8 cellular contexts compared by ENCODE assay signal in the genomic region with DNA sequence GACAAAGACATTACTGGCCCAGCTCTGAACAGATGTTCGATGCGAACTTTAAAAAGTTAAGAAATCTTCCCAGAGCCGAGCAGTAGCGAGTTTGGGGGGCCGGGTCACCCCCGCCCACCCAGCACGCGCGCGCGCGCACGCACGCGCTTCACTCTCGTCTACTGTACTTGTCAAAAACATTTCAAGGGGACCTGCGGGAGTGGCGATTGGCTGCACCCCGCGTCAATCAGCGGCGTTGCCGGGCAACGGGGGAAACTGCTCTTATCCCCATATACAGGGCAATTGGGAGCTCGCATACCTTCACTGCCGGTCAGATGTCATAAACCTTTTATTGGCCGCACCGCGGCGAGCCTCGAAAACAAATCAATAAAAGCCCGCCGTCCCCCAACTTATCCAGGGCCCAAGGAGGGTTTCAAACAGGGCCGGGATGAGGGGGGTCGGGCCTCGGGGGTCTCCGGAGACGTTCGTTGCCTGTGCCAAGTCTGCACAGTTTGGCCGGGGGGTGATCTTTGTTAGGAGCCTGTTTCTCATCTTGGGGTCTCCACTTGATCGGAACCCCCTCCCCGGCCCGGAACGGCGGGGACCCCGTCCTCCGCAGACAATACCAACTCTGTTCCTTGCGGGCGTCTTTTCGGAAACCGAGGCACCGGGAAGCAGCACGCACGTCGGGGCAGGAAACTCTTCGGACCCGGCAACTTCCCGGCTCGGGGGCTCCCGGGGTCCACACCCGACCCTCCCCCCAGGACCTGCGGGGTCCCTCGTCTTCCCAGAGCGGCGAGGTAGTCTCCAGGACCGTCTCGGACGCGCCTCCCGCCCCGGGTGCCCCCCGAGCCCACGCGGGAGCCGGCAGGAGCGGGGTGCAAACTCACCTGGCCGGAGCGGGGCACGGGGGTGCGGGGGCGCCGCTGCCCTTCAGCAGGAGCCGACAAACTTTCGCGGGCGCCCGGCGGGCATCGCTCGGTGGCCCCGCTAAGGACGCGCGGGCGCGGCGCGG. TPM values are rescaled to one million over a fixed set of nuclear protein-coding genes. Genes with fewer than 3 reads are reported as not detected.
A peak's percentile ranks its signal among the peaks of the same experiment; 100 is the strongest.
DNase-seq lines count a peak whose midpoint lies in the region; ATAC-seq and TF ChIP-seq lines count a peak whose summit lies in the region.

No MANE protein-coding gene starts in this region.

- H3K4me3 Mint-ChIP-seq in activated T-helper 17 cell treated with anti-CD3 and anti-CD28 coated beads, Interleukin-2, amount 50 U/mL, for 72 hours, result peak overlapping the region; percentile 97
- peak overlapping the region; percentile 87 to 97 (median 94) for H3K4me3 Mint-ChIP-seq in naive thymus-derived CD4-positive, alpha-beta T cell
- H3K4me3 Mint-ChIP-seq in stimulated activated memory B cell treated with anti-CD40 and anti-IgM and Interleukin-4, amounts not matched to agents 10 μg/mL and 1 μg/mL and 100 μg/mL, for 72 hours, result peak overlapping the region; percentile 84

- H3K4me3 ChIP-seq in KMS-11 (IDR thresholded peaks at IDR 0.05; ENCODE audit: insufficient read depth, low read depth, low read length), result no peak overlapping the region
- peak overlapping the region; percentile 79 for H3K4me3 ChIP-seq in fibroblast of mammary gland (ENCODE audit: control insufficient read depth, low read depth, low read length)
- peak overlapping the region; percentile 83 for H3K4me3 ChIP-seq in naive thymus-derived CD4-positive, alpha-beta T cell (ENCODE audit: low read length)

- no peaks in the 10 kb centered on the region for H3K9me3 ChIP-seq in naive thymus-derived CD4-positive, alpha-beta T cell (ENCODE audit: control insufficient read depth in 2 of 3, low read length in 3 of 3)

- no peak for TF ChIP-seq CTCF in KMS-11 (conservative IDR thresholded peaks at IDR 0.05; ENCODE audit: low read depth, low read length)
- TF ChIP-seq CTCF in fibroblast of mammary gland (conservative IDR thresholded peaks at IDR 0.05; ENCODE audit: control insufficient read depth, insufficient read depth, low read depth, low read length), result no peak

- H3K79me2 ChIP-seq in KMS-11 (ENCODE audit: insufficient read depth, low read depth), result no peaks in the 10 kb centered on the region; the same call in 1 of the 2 replicates

- no peaks in the 10 kb centered on the region for H3K9me3 Mint-ChIP-seq in activated T-helper 17 cell treated with anti-CD3 and anti-CD28 coated beads, Interleukin-2, amount 50 U/mL, for 72 hours
- peaks cover 0 to 1% (median 0%) of the 10 kb centered on the region in 11 donors for H3K9me3 Mint-ChIP-seq in naive thymus-derived CD4-positive, alpha-beta T cell
- H3K9me3 Mint-ChIP-seq in stimulated activated memory B cell treated with anti-CD40 and anti-IgM and Interleukin-4, amounts not matched to agents 10 μg/mL and 1 μg/mL and 100 μg/mL, for 72 hours, result no peaks in the 10 kb centered on the region

- H3K36me3 ChIP-seq in KMS-11 (ENCODE audit: insufficient read depth), result no peaks in the 10 kb centered on the region
- peaks cover 0 to 17% (median 1%) of the 10 kb centered on the region in 3 experiments for H3K36me3 ChIP-seq in naive thymus-derived CD4-positive, alpha-beta T cell (ENCODE audit: control insufficient read depth in 2 of 3, insufficient read depth in 3 of 3, low read length in 3 of 3)

- H3K4me2 ChIP-seq in KMS-11, result peak overlapping the region; percentile 48

- H3K36me3 Mint-ChIP-seq in activated T-helper 17 cell treated with anti-CD3 and anti-CD28 coated beads, Interleukin-2, amount 50 U/mL, for 72 hours (ENCODE audit: low read depth), result peaks cover 31% of the 10 kb centered on the region
- peaks cover 4 to 21% (median 10%) of the 10 kb centered on the region in 5 donors for H3K36me3 Mint-ChIP-seq in naive thymus-derived CD4-positive, alpha-beta T cell
- H3K36me3 Mint-ChIP-seq in stimulated activated memory B cell treated with anti-CD40 and anti-IgM and Interleukin-4, amounts not matched to agents 10 μg/mL and 1 μg/mL and 100 μg/mL, for 72 hours, result peaks cover 40% of the 10 kb centered on the region

- peak overlapping the region; percentile 60 for H3K27ac ChIP-seq in KMS-11
- peak overlapping the region; percentile 76 for H3K27ac ChIP-seq in naive thymus-derived CD4-positive, alpha-beta T cell (ENCODE audit: low read depth, low read length)

- POLR2A ChIA-PET in naive thymus-derived CD4-positive, alpha-beta T cell (lab: Charles Lee), result interaction anchor here (0.6 to 1.3 kb wide), 4 partner anchors 14 to 305 kb away, joined by 3 to 5 read pairs (median 3); no protein-coding TSS in a partner anchor

- peaks cover 26% of the 10 kb centered on the region for H3K4me1 Mint-ChIP-seq in activated T-helper 17 cell treated with anti-CD3 and anti-CD28 coated beads, Interleukin-2, amount 50 U/mL, for 72 hours
- peaks cover 37 to 70% (median 63%) of the 10 kb centered on the region in 7 donors for H3K4me1 Mint-ChIP-seq in naive thymus-derived CD4-positive, alpha-beta T cell
- H3K4me1 Mint-ChIP-seq in stimulated activated memory B cell treated with anti-CD40 and anti-IgM and Interleukin-4, amounts not matched to agents 10 μg/mL and 1 μg/mL and 100 μg/mL, for 72 hours, result peaks cover 56% of the 10 kb centered on the region

- intact Hi-C loops in naive thymus-derived CD4-positive, alpha-beta T cell (cut with micrococcal nuclease), result loop anchor here (1.0 to 10.0 kb wide), 15 partner anchors 51 to 966 kb away; a partner anchor contains a TSS

- ATAC-seq in GM21786 (IDR thresholded peaks at IDR 0.05; ENCODE audit: unreplicated experiment), result peak; percentile 85
- peak; percentile 84 for ATAC-seq in activated T-helper 17 cell treated with anti-CD3 and anti-CD28 coated beads, Interleukin-2, amount 50 U/mL, for 72 hours (replicated peaks)
- ATAC-seq in naive thymus-derived CD4-positive, alpha-beta T cell, result peak; percentile 82
- ATAC-seq in stimulated activated memory B cell treated with anti-CD40 and anti-IgM and Interleukin-4, amounts not matched to agents 10 μg/mL and 1 μg/mL and 100 μg/mL, for 72 hours, result peak; percentile 85

- peak overlapping the region; percentile 44 for H2AFZ ChIP-seq in KMS-11 (ENCODE audit: low read depth)

- DNase-seq in DMS53 treated with DMSO at 0.1 percent for 48 hours (lab: John Stamatoyannopoulos, UW; ENCODE audit: unreplicated experiment) (peak; percentile 84), RKO (ENCODE audit: low spot score) (peak; percentile 95), fibroblast of mammary gland (ENCODE audit: low read depth) (peak; percentile 97)
- DNase-seq in naive thymus-derived CD4-positive, alpha-beta T cell, result peak; percentile 97 to 100 (median 98)

- no peaks in the 10 kb centered on the region for H3K27me3 Mint-ChIP-seq in activated T-helper 17 cell treated with anti-CD3 and anti-CD28 coated beads, Interleukin-2, amount 50 U/mL, for 72 hours
- H3K27me3 Mint-ChIP-seq in naive thymus-derived CD4-positive, alpha-beta T cell, result peaks cover 0 to 2% (median 0%) of the 10 kb centered on the region in 5 donors
- H3K27me3 Mint-ChIP-seq in stimulated activated memory B cell treated with anti-CD40 and anti-IgM and Interleukin-4, amounts not matched to agents 10 μg/mL and 1 μg/mL and 100 μg/mL, for 72 hours, result no peaks in the 10 kb centered on the region

- peak overlapping the region; percentile 64 for H3K9ac ChIP-seq in KMS-11

- no peaks in the 10 kb centered on the region for H3K27me3 ChIP-seq in KMS-11 (ENCODE audit: insufficient read depth, low read depth)
- H3K27me3 ChIP-seq in naive thymus-derived CD4-positive, alpha-beta T cell (ENCODE audit: control insufficient read depth in 2 of 2, insufficient read depth in 2 of 2, low read length in 2 of 2), result no peaks in the 10 kb centered on the region

- CTCF ChIA-PET in naive thymus-derived CD4-positive, alpha-beta T cell (lab: Charles Lee), result interaction anchor here (1.1 to 1.3 kb wide), 2 partner anchors 11 to 14 kb away, joined by 3 to 8 read pairs; no protein-coding TSS in a partner anchor

- H3K4me1 ChIP-seq in KMS-11 (ENCODE audit: low read depth, poor library complexity, severe bottlenecking), result peaks cover 6% of the 10 kb centered on the region
- H3K4me1 ChIP-seq in naive thymus-derived CD4-positive, alpha-beta T cell (ENCODE audit: control insufficient read depth in 2 of 2, insufficient read depth in 2 of 2, low read length in 2 of 2), result peaks cover 11 to 20% of the 10 kb centered on the region in 2 donors

- no peaks in the 10 kb centered on the region for H4K20me1 ChIP-seq in KMS-11 (ENCODE audit: insufficient read depth)

- peak overlapping the region; percentile 90 for H3K27ac Mint-ChIP-seq in activated T-helper 17 cell treated with anti-CD3 and anti-CD28 coated beads, Interleukin-2, amount 50 U/mL, for 72 hours
- peak overlapping the region; percentile 81 to 94 (median 90) for H3K27ac Mint-ChIP-seq in naive thymus-derived CD4-positive, alpha-beta T cell
- peak overlapping the region; percentile 89 for H3K27ac Mint-ChIP-seq in stimulated activated memory B cell treated with anti-CD40 and anti-IgM and Interleukin-4, amounts not matched to agents 10 μg/mL and 1 μg/mL and 100 μg/mL, for 72 hours

RNA-seq across cellular contexts. Expression of a gene that starts 0.7 kb away (rescaled TPM):
- 10 to 100 TPM; 56.9 to 82.3 TPM for total RNA-seq in activated T-helper 17 cell treated with anti-CD3 and anti-CD28 coated beads, Interleukin-2, amount 50 U/mL, for 72 hours
- 100 to 1,000 TPM; 103 to 192 (median 149) TPM for total RNA-seq in naive thymus-derived CD4-positive, alpha-beta T cell
- 100 to 1,000 TPM; 120 to 156 TPM for polyA plus RNA-seq in naive thymus-derived CD4-positive, alpha-beta T cell
